ENCODE assay signal across 1 cellular context in genomic region chr6:151044465-151045441, GRCh38.
TF ChIP-seq lines count a peak whose summit lies in the region.

No MANE protein-coding gene starts in this region.

TF ChIP-seq in HepG2, 621 proteins besides CTCF, POLR2A, EP300 and RAD21 (continued from another document and continues in another):
- peak; percentile 77 for TF ChIP-seq FOXP4 (CRISPR knock-in tag; IDR thresholded peaks at IDR 0.05)
- TF ChIP-seq ZFP36L2 (CRISPR knock-in tag; IDR thresholded peaks at IDR 0.05) = no peak
- 0 out of 2 replicates have a peak, but pooled peaks have one; percentile 29 for TF ChIP-seq ZNF362 (CRISPR knock-in tag; IDR thresholded peaks at IDR 0.05; ENCODE audit: borderline replicate concordance)
- TF ChIP-seq, protein P1, sequence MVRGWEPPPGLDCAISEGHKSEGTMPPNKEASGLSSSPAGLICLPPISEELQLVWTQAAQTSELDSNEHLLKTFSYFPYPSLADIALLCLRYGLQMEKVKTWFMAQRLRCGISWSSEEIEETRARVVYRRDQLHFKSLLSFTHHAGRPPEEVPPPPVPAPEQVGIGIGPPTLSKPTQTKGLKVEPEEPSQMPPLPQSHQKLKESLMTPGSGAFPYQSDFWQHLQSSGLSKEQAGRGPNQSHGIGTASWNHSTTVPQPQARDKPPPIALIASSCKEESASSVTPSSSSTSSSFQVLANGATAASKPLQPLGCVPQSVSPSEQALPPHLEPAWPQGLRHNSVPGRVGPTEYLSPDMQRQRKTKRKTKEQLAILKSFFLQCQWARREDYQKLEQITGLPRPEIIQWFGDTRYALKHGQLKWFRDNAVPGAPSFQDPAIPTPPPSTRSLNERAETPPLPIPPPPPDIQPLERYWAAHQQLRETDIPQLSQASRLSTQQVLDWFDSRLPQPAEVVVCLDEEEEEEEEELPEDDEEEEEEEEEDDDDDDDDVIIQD (CRISPR knock-in tag; IDR thresholded peaks at IDR 0.05; ENCODE audit: low read depth) = peak; percentile 96
- peak; percentile 47; the same call in 1 of the 2 replicates for TF ChIP-seq HMG20A (CRISPR knock-in tag; IDR thresholded peaks at IDR 0.05; ENCODE audit: borderline replicate concordance)
- TF ChIP-seq ZNF704 (CRISPR knock-in tag; IDR thresholded peaks at IDR 0.05; ENCODE audit: borderline replicate concordance) = no peak
- no peak for TF ChIP-seq BRCA1 (CRISPR knock-in tag; IDR thresholded peaks at IDR 0.05)
- no peak for TF ChIP-seq ZNF788 (CRISPR knock-in tag; IDR thresholded peaks at IDR 0.05; ENCODE audit: borderline replicate concordance)
- TF ChIP-seq MTA1 (CRISPR knock-in tag; IDR thresholded peaks at IDR 0.05; ENCODE audit: borderline replicate concordance) = peak; percentile 73; the same call in 1 of the 2 replicates
- TF ChIP-seq, protein P2, sequence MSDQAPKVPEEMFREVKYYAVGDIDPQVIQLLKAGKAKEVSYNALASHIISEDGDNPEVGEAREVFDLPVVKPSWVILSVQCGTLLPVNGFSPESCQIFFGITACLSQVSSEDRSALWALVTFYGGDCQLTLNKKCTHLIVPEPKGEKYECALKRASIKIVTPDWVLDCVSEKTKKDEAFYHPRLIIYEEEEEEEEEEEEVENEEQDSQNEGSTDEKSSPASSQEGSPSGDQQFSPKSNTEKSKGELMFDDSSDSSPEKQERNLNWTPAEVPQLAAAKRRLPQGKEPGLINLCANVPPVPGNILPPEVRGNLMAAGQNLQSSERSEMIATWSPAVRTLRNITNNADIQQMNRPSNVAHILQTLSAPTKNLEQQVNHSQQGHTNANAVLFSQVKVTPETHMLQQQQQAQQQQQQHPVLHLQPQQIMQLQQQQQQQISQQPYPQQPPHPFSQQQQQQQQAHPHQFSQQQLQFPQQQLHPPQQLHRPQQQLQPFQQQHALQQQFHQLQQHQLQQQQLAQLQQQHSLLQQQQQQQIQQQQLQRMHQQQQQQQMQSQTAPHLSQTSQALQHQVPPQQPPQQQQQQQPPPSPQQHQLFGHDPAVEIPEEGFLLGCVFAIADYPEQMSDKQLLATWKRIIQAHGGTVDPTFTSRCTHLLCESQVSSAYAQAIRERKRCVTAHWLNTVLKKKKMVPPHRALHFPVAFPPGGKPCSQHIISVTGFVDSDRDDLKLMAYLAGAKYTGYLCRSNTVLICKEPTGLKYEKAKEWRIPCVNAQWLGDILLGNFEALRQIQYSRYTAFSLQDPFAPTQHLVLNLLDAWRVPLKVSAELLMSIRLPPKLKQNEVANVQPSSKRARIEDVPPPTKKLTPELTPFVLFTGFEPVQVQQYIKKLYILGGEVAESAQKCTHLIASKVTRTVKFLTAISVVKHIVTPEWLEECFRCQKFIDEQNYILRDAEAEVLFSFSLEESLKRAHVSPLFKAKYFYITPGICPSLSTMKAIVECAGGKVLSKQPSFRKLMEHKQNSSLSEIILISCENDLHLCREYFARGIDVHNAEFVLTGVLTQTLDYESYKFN (CRISPR knock-in tag; conservative IDR thresholded peaks at IDR 0.05) = peak; percentile 85
- TF ChIP-seq, protein P3, sequence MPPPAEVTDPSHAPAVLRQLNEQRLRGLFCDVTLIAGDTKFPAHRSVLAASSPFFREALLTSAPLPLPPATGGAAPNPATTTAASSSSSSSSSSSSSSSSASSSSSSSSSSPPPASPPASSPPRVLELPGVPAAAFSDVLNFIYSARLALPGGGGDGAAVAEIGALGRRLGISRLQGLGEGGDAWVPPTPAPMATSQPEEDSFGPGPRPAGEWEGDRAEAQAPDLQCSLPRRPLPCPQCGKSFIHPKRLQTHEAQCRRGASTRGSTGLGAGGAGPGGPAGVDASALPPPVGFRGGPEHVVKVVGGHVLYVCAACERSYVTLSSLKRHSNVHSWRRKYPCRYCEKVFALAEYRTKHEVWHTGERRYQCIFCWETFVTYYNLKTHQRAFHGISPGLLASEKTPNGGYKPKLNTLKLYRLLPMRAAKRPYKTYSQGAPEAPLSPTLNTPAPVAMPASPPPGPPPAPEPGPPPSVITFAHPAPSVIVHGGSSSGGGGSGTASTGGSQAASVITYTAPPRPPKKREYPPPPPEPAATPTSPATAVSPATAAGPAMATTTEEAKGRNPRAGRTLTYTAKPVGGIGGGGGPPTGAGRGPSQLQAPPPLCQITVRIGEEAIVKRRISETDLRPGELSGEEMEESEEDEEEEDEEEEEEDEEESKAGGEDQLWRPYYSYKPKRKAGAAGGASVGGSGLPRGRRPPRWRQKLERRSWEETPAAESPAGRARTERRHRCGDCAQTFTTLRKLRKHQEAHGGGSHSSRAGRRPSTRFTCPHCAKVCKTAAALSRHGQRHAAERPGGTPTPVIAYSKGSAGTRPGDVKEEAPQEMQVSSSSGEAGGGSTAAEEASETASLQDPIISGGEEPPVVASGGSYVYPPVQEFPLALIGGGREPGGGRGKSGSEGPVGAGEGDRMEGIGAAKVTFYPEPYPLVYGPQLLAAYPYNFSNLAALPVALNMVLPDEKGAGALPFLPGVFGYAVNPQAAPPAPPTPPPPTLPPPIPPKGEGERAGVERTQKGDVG (CRISPR knock-in tag; IDR thresholded peaks at IDR 0.05; ENCODE audit: borderline replicate concordance) = peak; percentile 72; the same call in 1 of the 2 replicates
- TF ChIP-seq HNRNPL (IDR thresholded peaks at IDR 0.05; ENCODE audit: low read depth, low read length) = peak; percentile 78; the same call in 1 of the 2 replicates
- 0 out of 2 replicates have a peak, but pooled peaks have one; percentile 30 for TF ChIP-seq SP2 (CRISPR knock-in tag; IDR thresholded peaks at IDR 0.05)
- 0 out of 2 replicates have a peak, but pooled peaks have one; percentile 38 for TF ChIP-seq ZC3H13 (CRISPR knock-in tag; IDR thresholded peaks at IDR 0.05)
- TF ChIP-seq ELF1 (CRISPR knock-in tag; IDR thresholded peaks at IDR 0.05) = peak; percentile 49; the same call in 1 of the 2 replicates
- TF ChIP-seq ZNF205 (CRISPR knock-in tag; IDR thresholded peaks at IDR 0.05) = no peak
- TF ChIP-seq, protein P4, sequence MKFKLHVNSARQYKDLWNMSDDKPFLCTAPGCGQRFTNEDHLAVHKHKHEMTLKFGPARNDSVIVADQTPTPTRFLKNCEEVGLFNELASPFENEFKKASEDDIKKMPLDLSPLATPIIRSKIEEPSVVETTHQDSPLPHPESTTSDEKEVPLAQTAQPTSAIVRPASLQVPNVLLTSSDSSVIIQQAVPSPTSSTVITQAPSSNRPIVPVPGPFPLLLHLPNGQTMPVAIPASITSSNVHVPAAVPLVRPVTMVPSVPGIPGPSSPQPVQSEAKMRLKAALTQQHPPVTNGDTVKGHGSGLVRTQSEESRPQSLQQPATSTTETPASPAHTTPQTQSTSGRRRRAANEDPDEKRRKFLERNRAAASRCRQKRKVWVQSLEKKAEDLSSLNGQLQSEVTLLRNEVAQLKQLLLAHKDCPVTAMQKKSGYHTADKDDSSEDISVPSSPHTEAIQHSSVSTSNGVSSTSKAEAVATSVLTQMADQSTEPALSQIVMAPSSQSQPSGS (CRISPR knock-in tag; IDR thresholded peaks at IDR 0.05) = peak; percentile 94
- no peak for TF ChIP-seq PRMT3 (CRISPR knock-in tag; IDR thresholded peaks at IDR 0.05; ENCODE audit: borderline replicate concordance, low read depth)
- TF ChIP-seq GABPA (IDR thresholded peaks at IDR 0.05; ENCODE audit: low read depth, low read length) = no peak
- peak; percentile 43; the same call in 1 of the 2 replicates for TF ChIP-seq GABPA (CRISPR knock-in tag; IDR thresholded peaks at IDR 0.05; ENCODE audit: low read depth)
- TF ChIP-seq, protein P5, sequence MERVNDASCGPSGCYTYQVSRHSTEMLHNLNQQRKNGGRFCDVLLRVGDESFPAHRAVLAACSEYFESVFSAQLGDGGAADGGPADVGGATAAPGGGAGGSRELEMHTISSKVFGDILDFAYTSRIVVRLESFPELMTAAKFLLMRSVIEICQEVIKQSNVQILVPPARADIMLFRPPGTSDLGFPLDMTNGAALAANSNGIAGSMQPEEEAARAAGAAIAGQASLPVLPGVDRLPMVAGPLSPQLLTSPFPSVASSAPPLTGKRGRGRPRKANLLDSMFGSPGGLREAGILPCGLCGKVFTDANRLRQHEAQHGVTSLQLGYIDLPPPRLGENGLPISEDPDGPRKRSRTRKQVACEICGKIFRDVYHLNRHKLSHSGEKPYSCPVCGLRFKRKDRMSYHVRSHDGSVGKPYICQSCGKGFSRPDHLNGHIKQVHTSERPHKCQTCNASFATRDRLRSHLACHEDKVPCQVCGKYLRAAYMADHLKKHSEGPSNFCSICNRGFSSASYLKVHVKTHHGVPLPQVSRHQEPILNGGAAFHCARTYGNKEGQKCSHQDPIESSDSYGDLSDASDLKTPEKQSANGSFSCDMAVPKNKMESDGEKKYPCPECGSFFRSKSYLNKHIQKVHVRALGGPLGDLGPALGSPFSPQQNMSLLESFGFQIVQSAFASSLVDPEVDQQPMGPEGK (CRISPR knock-in tag; IDR thresholded peaks at IDR 0.05) = peak; percentile 40
- TF ChIP-seq ATRX (CRISPR knock-in tag; IDR thresholded peaks at IDR 0.05; ENCODE audit: borderline replicate concordance) = no peak
- TF ChIP-seq, protein P6, sequence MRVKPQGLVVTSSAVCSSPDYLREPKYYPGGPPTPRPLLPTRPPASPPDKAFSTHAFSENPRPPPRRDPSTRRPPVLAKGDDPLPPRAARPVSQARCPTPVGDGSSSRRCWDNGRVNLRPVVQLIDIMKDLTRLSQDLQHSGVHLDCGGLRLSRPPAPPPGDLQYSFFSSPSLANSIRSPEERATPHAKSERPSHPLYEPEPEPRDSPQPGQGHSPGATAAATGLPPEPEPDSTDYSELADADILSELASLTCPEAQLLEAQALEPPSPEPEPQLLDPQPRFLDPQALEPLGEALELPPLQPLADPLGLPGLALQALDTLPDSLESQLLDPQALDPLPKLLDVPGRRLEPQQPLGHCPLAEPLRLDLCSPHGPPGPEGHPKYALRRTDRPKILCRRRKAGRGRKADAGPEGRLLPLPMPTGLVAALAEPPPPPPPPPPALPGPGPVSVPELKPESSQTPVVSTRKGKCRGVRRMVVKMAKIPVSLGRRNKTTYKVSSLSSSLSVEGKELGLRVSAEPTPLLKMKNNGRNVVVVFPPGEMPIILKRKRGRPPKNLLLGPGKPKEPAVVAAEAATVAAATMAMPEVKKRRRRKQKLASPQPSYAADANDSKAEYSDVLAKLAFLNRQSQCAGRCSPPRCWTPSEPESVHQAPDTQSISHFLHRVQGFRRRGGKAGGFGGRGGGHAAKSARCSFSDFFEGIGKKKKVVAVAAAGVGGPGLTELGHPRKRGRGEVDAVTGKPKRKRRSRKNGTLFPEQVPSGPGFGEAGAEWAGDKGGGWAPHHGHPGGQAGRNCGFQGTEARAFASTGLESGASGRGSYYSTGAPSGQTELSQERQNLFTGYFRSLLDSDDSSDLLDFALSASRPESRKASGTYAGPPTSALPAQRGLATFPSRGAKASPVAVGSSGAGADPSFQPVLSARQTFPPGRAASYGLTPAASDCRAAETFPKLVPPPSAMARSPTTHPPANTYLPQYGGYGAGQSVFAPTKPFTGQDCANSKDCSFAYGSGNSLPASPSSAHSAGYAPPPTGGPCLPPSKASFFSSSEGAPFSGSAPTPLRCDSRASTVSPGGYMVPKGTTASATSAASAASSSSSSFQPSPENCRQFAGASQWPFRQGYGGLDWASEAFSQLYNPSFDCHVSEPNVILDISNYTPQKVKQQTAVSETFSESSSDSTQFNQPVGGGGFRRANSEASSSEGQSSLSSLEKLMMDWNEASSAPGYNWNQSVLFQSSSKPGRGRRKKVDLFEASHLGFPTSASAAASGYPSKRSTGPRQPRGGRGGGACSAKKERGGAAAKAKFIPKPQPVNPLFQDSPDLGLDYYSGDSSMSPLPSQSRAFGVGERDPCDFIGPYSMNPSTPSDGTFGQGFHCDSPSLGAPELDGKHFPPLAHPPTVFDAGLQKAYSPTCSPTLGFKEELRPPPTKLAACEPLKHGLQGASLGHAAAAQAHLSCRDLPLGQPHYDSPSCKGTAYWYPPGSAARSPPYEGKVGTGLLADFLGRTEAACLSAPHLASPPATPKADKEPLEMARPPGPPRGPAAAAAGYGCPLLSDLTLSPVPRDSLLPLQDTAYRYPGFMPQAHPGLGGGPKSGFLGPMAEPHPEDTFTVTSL (CRISPR knock-in tag; IDR thresholded peaks at IDR 0.05; ENCODE audit: borderline replicate concordance) = peak; percentile 79; the same call in 1 of the 2 replicates
- TF ChIP-seq ZNF841 (CRISPR knock-in tag; IDR thresholded peaks at IDR 0.05; ENCODE audit: borderline replicate concordance) = no peak
- peak; percentile 73; the same call in 1 of the 2 replicates for TF ChIP-seq ZNF232 (CRISPR knock-in tag; IDR thresholded peaks at IDR 0.05; ENCODE audit: borderline replicate concordance)
